ENCODE assay signal across 1 cellular context in the genomic region with DNA sequence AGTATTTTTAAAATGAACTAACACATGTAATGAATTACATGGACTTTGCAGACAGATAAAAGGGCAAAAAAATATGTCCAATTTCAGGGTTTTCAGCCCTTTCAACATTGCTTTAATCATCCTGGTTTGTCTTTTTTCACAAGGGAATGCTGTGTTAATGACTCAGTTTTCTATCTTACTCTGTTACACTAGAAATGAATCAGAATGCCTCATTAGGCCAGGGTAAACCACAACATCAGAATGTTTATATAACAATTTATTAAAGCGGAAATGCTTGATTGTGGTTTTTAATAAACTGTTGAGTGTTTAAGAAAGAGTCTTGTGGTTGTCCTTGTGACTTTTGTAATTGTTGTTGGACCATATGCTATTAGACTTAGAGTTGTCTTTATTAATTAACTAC.
TF ChIP-seq lines count a peak whose summit lies in the region.

No MANE protein-coding gene starts in this region.

TF ChIP-seq in IMR-90, 13 proteins besides CTCF, POLR2A, EP300 and RAD21 (continued from another document):
- 0 out of 2 replicates have a peak, but pooled peaks have one; percentile 1 for TF ChIP-seq MAFK (IDR thresholded peaks at IDR 0.05; ENCODE audit: low read depth, low read length)
- TF ChIP-seq, protein P1, sequence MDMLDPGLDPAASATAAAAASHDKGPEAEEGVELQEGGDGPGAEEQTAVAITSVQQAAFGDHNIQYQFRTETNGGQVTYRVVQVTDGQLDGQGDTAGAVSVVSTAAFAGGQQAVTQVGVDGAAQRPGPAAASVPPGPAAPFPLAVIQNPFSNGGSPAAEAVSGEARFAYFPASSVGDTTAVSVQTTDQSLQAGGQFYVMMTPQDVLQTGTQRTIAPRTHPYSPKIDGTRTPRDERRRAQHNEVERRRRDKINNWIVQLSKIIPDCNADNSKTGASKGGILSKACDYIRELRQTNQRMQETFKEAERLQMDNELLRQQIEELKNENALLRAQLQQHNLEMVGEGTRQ (IDR thresholded peaks at IDR 0.05; ENCODE audit: low read depth, low read length) = no peak
